Comparison of ENCODE assay signal across 8 cellular contexts in genomic region chr10:44959243-44960097, GRCh38. TPM values are rescaled to one million over a fixed set of nuclear protein-coding genes. Genes with fewer than 3 reads are reported as not detected.
A peak's percentile ranks its signal among the peaks of the same experiment; 100 is the strongest.
DNase-seq lines count a peak whose midpoint lies in the region; ATAC-seq and TF ChIP-seq lines count a peak whose summit lies in the region.

Gene RASSF4, plus strand, starts transcription at chr10:44959802. Its CDS starts 10,401 bp downstream, at chr10:44970203.

- TF ChIP-seq CTCF in Panc1 (IDR thresholded peaks at IDR 0.05) (no peak), fibroblast of lung (conservative IDR thresholded peaks at IDR 0.05 in 1 of 2, IDR thresholded peaks at IDR 0.05 in 1 of 2; ENCODE audit: low read depth in 1 of 2, low read length in 2 of 2) (no peak)

- peaks cover 24% of the 10 kb centered on the region for H3K4me1 Mint-ChIP-seq in activated T-helper 1 cell treated with anti-CD3 and anti-CD28 coated beads, Interleukin-12 subunit alpha, Interleukin-12 subunit beta, Interleukin-2, Interleukin-4 antibody, amounts not matched to agents 30 ng/mL and 10 ng/mL and 1 ng/mL, durations not matched to agents 14 hours and 24 hours and 36 hours (ENCODE audit: low read depth)
- peaks cover 20 to 62% (median 40%) of the 10 kb centered on the region in 4 donors for H3K4me1 Mint-ChIP-seq in naive thymus-derived CD8-positive, alpha-beta T cell

- CTCF ChIA-PET in Panc1 (lab: Charles Lee), result no interaction called here

- H3K27ac ChIP-seq in Panc1 (ENCODE audit: low read length) (peak within 1 kb of the TSS; percentile 85), fibroblast of lung (ENCODE audit: insufficient read depth, low read length) (peak within 1 kb of the TSS; percentile 56)

- intact Hi-C loops in Panc1 (cut with micrococcal nuclease; ENCODE audit: unreplicated experiment), result no loop called here
- intact Hi-C loops in activated T-helper 1 cell treated with anti-CD3 and anti-CD28 coated beads, Interleukin-12 subunit alpha, Interleukin-12 subunit beta, Interleukin-2, Interleukin-4 antibody, amounts not matched to agents 30 ng/mL and 10 ng/mL and 1 ng/mL, durations not matched to agents 14 hours and 24 hours and 36 hours (cut with micrococcal nuclease), result loop anchor here (1.0 to 2.0 kb wide), 4 partner anchors 8 to 42 kb away; no protein-coding TSS in a partner anchor

- peak within 1 kb of the TSS; percentile 94 for H2AFZ ChIP-seq in fibroblast of lung (ENCODE audit: low read length)

- H3K4me3 ChIP-seq in Panc1 (ENCODE audit: low read depth in 2 of 2, low read length in 2 of 2) (peak within 1 kb of the TSS; percentile 73 to 78), fibroblast of lung (replicated peaks in 1 of 4; ENCODE audit: control extremely low read depth in 1 of 4, insufficient read depth in 1 of 4, low read depth in 3 of 4, low read length in 4 of 4) (peak within 1 kb of the TSS; percentile 67 to 90 (median 77))

- H3K27me3 ChIP-seq in Panc1 (ENCODE audit: control insufficient read depth, insufficient read depth, low read length) (no peaks in the 10 kb centered on the region), fibroblast of lung (ENCODE audit: control insufficient read depth, insufficient read depth, low read length) (no peaks in the 10 kb centered on the region)

- H3K4me1 ChIP-seq in Panc1 (ENCODE audit: control insufficient read depth, insufficient read depth, low read length) (peaks cover 39% of the 10 kb centered on the region), fibroblast of lung (ENCODE audit: control insufficient read depth, extremely low read depth, insufficient read depth, low read length) (peaks cover 10% of the 10 kb centered on the region)

- peak within 1 kb of the TSS; percentile 90 for H3K4me2 ChIP-seq in fibroblast of lung (ENCODE audit: extremely low read depth, insufficient read depth, low read length)

- H3K9ac ChIP-seq in fibroblast of lung (ENCODE audit: insufficient read depth, low read length), result peak within 1 kb of the TSS; percentile 79

- H3K9me3 ChIP-seq in Panc1 (ENCODE audit: control insufficient read depth, insufficient read depth, low read depth, low read length), result no peaks in the 10 kb centered on the region
- no peaks in the 10 kb centered on the region for H3K9me3 ChIP-seq in fibroblast of lung (ENCODE audit: control insufficient read depth, insufficient read depth, low read depth, low read length)

- in situ Hi-C loops in Panc1 (cut with HindIII; ENCODE audit: low pct_unique_long_range_greater_than_20kb, low sequenced_read_pairs), result no loop called here

- peaks cover 7% of the 10 kb centered on the region for H3K36me3 Mint-ChIP-seq in activated T-helper 1 cell treated with anti-CD3 and anti-CD28 coated beads, Interleukin-12 subunit alpha, Interleukin-12 subunit beta, Interleukin-2, Interleukin-4 antibody, amounts not matched to agents 30 ng/mL and 10 ng/mL and 1 ng/mL, durations not matched to agents 14 hours and 24 hours and 36 hours (ENCODE audit: low read depth)
- H3K36me3 Mint-ChIP-seq in naive thymus-derived CD8-positive, alpha-beta T cell, result peaks cover 0 to 19% (median 13%) of the 10 kb centered on the region in 3 donors

- ATAC-seq in GM21515 (IDR thresholded peaks at IDR 0.05; ENCODE audit: unreplicated experiment), result peak; percentile 97
- peak; percentile 98 for ATAC-seq in Panc1
- ATAC-seq in naive thymus-derived CD8-positive, alpha-beta T cell, result peak; percentile 99 to 100

- H4K20me1 ChIP-seq in fibroblast of lung (ENCODE audit: control insufficient read depth, extremely low read depth, insufficient read depth, low read length), result no peaks in the 10 kb centered on the region

- no peaks in the 10 kb centered on the region for H3K27me3 Mint-ChIP-seq in activated T-helper 1 cell treated with anti-CD3 and anti-CD28 coated beads, Interleukin-12 subunit alpha, Interleukin-12 subunit beta, Interleukin-2, Interleukin-4 antibody, amounts not matched to agents 30 ng/mL and 10 ng/mL and 1 ng/mL, durations not matched to agents 14 hours and 24 hours and 36 hours (ENCODE audit: insufficient read depth)
- peaks cover 0 to 9% (median 0%) of the 10 kb centered on the region in 5 donors for H3K27me3 Mint-ChIP-seq in naive thymus-derived CD8-positive, alpha-beta T cell

- peak; percentile 61 for DNase-seq in DMS153 (lab: John Stamatoyannopoulos, UW)
- peak; percentile 84 for DNase-seq in HuH-7 (ENCODE audit: low spot score)
- DNase-seq in Panc1 (ENCODE audit: low read depth, low spot score), result no peak
- DNase-seq in activated T-helper 1 cell treated with anti-CD3 and anti-CD28 coated beads, Interleukin-12 subunit alpha, Interleukin-12 subunit beta, Interleukin-2, Interleukin-4 antibody, amounts not matched to agents 30 ng/mL and 10 ng/mL and 1 ng/mL, durations not matched to agents 14 hours and 24 hours and 36 hours (ENCODE audit: low spot score), result peak; percentile 91
- peak; percentile 71 to 81 for DNase-seq in fibroblast of lung (ENCODE audit: low read depth in 2 of 2)
- peak; percentile 83 to 93 (median 89) for DNase-seq in naive thymus-derived CD8-positive, alpha-beta T cell
- peak; percentile 81 to 90 (median 86) for DNase-seq in stimulated activated naive CD4-positive, alpha-beta T cell (lab: John Stamatoyannopoulos, UW)

- no peaks in the 10 kb centered on the region for H3K79me2 ChIP-seq in fibroblast of lung (ENCODE audit: control insufficient read depth, insufficient read depth, low read length)

- POLR2A ChIA-PET in Panc1 (lab: Charles Lee), result no interaction called here
- POLR2A ChIA-PET in naive thymus-derived CD8-positive, alpha-beta T cell (lab: Charles Lee), result interaction anchor here (1.0 to 3.7 kb wide), 4 partner anchors 9 to 81 kb away, joined by 3 to 14 read pairs (median 6); partner anchors contain the start of gene ZNF22

- no TSS peak for BruUV-seq in Panc1 (replicated peaks; lab: Mats Ljungman, UMichigan)

- H3K27ac Mint-ChIP-seq in activated T-helper 1 cell treated with anti-CD3 and anti-CD28 coated beads, Interleukin-12 subunit alpha, Interleukin-12 subunit beta, Interleukin-2, Interleukin-4 antibody, amounts not matched to agents 30 ng/mL and 10 ng/mL and 1 ng/mL, durations not matched to agents 14 hours and 24 hours and 36 hours, result peak within 1 kb of the TSS; percentile 73
- peak within 1 kb of the TSS; percentile 48 to 91 (median 86) for H3K27ac Mint-ChIP-seq in naive thymus-derived CD8-positive, alpha-beta T cell

- H3K36me3 ChIP-seq in Panc1 (ENCODE audit: control insufficient read depth, insufficient read depth, low read length) (no peaks in the 10 kb centered on the region), fibroblast of lung (ENCODE audit: control insufficient read depth, insufficient read depth, low read length) (no peaks in the 10 kb centered on the region)

- no peaks in the 10 kb centered on the region for H3K9me3 Mint-ChIP-seq in activated T-helper 1 cell treated with anti-CD3 and anti-CD28 coated beads, Interleukin-12 subunit alpha, Interleukin-12 subunit beta, Interleukin-2, Interleukin-4 antibody, amounts not matched to agents 30 ng/mL and 10 ng/mL and 1 ng/mL, durations not matched to agents 14 hours and 24 hours and 36 hours
- H3K9me3 Mint-ChIP-seq in naive thymus-derived CD8-positive, alpha-beta T cell, result peaks cover 0 to 3% (median 0%) of the 10 kb centered on the region in 9 donors

- peak within 1 kb of the TSS; percentile 87 for H3K4me3 Mint-ChIP-seq in activated T-helper 1 cell treated with anti-CD3 and anti-CD28 coated beads, Interleukin-12 subunit alpha, Interleukin-12 subunit beta, Interleukin-2, Interleukin-4 antibody, amounts not matched to agents 30 ng/mL and 10 ng/mL and 1 ng/mL, durations not matched to agents 14 hours and 24 hours and 36 hours
- H3K4me3 Mint-ChIP-seq in naive thymus-derived CD8-positive, alpha-beta T cell, result peak within 1 kb of the TSS; percentile 83 to 92 (median 88)

RNA-seq across cellular contexts. Expression of gene RASSF4, which starts in this region (rescaled TPM):
- total RNA-seq in Panc1 (2021; ENCODE audit: unreplicated experiment), result 13.9 TPM
- 15.7 TPM for polyA plus RNA-seq in Panc1 (2012; ENCODE audit: insufficient read length)
- 1.3 and 2.5 TPM in 2 replicates for total RNA-seq in activated T-helper 1 cell treated with anti-CD3 and anti-CD28 coated beads, Interleukin-12 subunit alpha, Interleukin-12 subunit beta, Interleukin-2, Interleukin-4 antibody, amounts not matched to agents 30 ng/mL and 10 ng/mL and 1 ng/mL, durations not matched to agents 14 hours and 24 hours and 36 hours
- 5.4 and 11.4 TPM in 2 replicates for total RNA-seq in fibroblast of lung
- 2.5 and 6.4 TPM in 2 replicates for polyA plus RNA-seq in fibroblast of lung
- polyA plus RNA-seq in fibroblast of lung (2012), result 3.5 and 8.7 TPM in 2 replicates
- polyA minus RNA-seq in fibroblast of lung (ENCODE audit: low replicate concordance), result 3.7 and 8.6 TPM in 2 replicates
- total RNA-seq in naive thymus-derived CD8-positive, alpha-beta T cell, result 1 to 10 TPM in 1 of 2 experiments, under 1 TPM in 1; 0.88 to 1.8 TPM
- polyA plus RNA-seq in naive thymus-derived CD8-positive, alpha-beta T cell, result 1 to 10 TPM in 2 of 3 donors, under 1 TPM in 1; 0.40 to 1.7 (median 1.0) TPM
